ENCODE assay signal across 7 cellular contexts in genomic region chr15:47196057-47196456, GRCh38.
DNase-seq lines count a peak whose midpoint lies in the region; ATAC-seq and TF ChIP-seq lines count a peak whose summit lies in the region.

No MANE protein-coding gene starts in this region.

- no peak for TF ChIP-seq POLR2A in spleen (IDR thresholded peaks at IDR 0.05)

- H3K36me3 Mint-ChIP-seq in brain = no peaks in the 10 kb centered on the region

- H3K4me3 Mint-ChIP-seq in brain = peak overlapping the region; percentile 23 to 60 (median 51)

- peak; percentile 50 for DNase-seq in GM13976 (ENCODE audit: low spot score)
- peak; percentile 79 for DNase-seq in NCI-H1105 (lab: John Stamatoyannopoulos, UW)
- DNase-seq in SK-N-DZ (ENCODE audit: low spot score) = peak; percentile 93
- DNase-seq in iPS-NIHi11 (ENCODE audit: low spot score) = peak; percentile 63
- peak; percentile 82 for DNase-seq in spleen

- H3K9me3 Mint-ChIP-seq in brain = no peaks in the 10 kb centered on the region

- intact Hi-C loops in spleen (cut with DNase I; ENCODE audit: low total_unique reads) = loop anchor here (10.0 kb wide), 1 partner anchor 1159 kb away; no protein-coding TSS in a partner anchor

- peak overlapping the region in 3 of 5 experiments; percentile 75 to 88 (median 82) for H3K27ac Mint-ChIP-seq in brain

- H3K4me3 ChIP-seq in spleen = no peak overlapping the region

- H3K27me3 Mint-ChIP-seq in brain = peaks cover 4% of the 10 kb centered on the region

- H3K27me3 ChIP-seq in spleen (replicated peaks in 1 of 7) = no peaks in the 10 kb centered on the region

- WGBS in spleen, 5 donors = 0 to 4% (median 1%) methylated on average over 4 of the region's 4 CpGs

- H3K27ac ChIP-seq in spleen = no peak overlapping the region

- no peaks in the 10 kb centered on the region for H3K36me3 ChIP-seq in spleen

- peaks cover 0 to 6% (median 0%) of the 10 kb centered on the region in 6 donors for H3K4me1 ChIP-seq in spleen

- ATAC-seq in HG02678 (IDR thresholded peaks at IDR 0.05; ENCODE audit: unreplicated experiment) = peak; percentile 88

- peak; percentile 75 for TF ChIP-seq CTCF in GM13976 (IDR thresholded peaks at IDR 0.05; ENCODE audit: borderline replicate concordance, control extremely low read depth, extremely low read depth, insufficient read depth, missing control alignments)
- TF ChIP-seq CTCF in brain (conservative IDR thresholded peaks at IDR 0.05) = peak; percentile 95 to 97
- TF ChIP-seq CTCF in spleen (IDR thresholded peaks at IDR 0.05 in 8 of 11, conservative IDR thresholded peaks at IDR 0.05 in 3 of 11) = peak; percentile 25 to 84 (median 62)

- H3K4me1 Mint-ChIP-seq in brain = peaks cover 38% of the 10 kb centered on the region

- H3K9me3 ChIP-seq in spleen = no peaks in the 10 kb centered on the region

- in situ Hi-C loops in GM13976 (cut with MboI; ENCODE audit: low sequenced_read_pairs, unreplicated experiment) = loop anchor here (10.0 to 25.0 kb wide), 3 partner anchors 791 to 1091 kb away; no protein-coding TSS in a partner anchor
